ENCODE assay signal across 8 cellular contexts in the genomic region with DNA sequence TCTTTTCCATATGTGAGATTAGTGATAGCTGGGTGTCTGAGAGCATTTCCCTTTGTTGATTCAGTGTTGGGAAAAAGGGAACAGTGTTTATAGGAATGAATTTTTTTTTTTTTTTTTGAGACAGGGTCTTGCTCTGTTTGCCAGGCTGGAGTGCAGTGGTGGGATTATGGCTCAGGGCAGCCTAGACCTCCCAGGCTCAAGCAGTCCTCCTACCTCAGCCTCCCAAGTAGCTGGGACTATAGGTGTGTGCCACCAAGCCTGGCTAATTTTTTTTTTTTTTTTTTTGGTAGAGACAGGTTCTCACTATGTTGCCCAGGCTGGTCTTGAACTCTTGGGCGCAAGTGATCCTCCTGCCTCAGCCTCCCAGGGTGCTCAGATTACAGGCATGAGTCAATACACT.
DNase-seq lines count a peak whose midpoint lies in the region; ATAC-seq and TF ChIP-seq lines count a peak whose summit lies in the region.
"Not testable (repeated sequence)": the region's sequence is repeated elsewhere in the genome, so short reads cannot be mapped to it uniquely, and the experiment has no call there.

No MANE protein-coding gene starts in this region.

- not testable (repeated sequence) for H3K27ac ChIP-seq in BLaER1
- H3K27ac ChIP-seq in HCT116 (ENCODE audit: low read depth, low read length), result peak overlapping the region; percentile 46
- H3K27ac ChIP-seq in RWPE2 (ENCODE audit: poor library complexity, severe bottlenecking), result peak overlapping the region; percentile 51
- H3K27ac ChIP-seq in left lung, result peak overlapping the region; percentile 79 to 82
- peak overlapping the region; percentile 45 to 52 for H3K27ac ChIP-seq in thoracic aorta

- RAD21 ChIA-PET in HCT116 (lab: Charles Lee; ENCODE audit: low non-redundant PET in 1 of 2, low total read pairs in 2 of 2, uncharacterized antibody in 2 of 2, unreplicated experiment in 2 of 2), result not testable (repeated sequence)

- peaks cover 28% of the 10 kb centered on the region for H3K4me1 Mint-ChIP-seq in dendritic cell treated with granulocyte-macrophage colony-stimulating factor and Interleukin-4, amounts not matched to agents 40 ng/mL and 50 ng/mL, for 4 days (ENCODE audit: low read depth)
- peaks cover 39% of the 10 kb centered on the region for H3K4me1 Mint-ChIP-seq in osteocyte (ENCODE audit: unreplicated experiment)

- CTCF ChIA-PET in HCT116 (lab: Charles Lee), result not testable (repeated sequence)

- H3K9me2 ChIP-seq in HCT116 (ENCODE audit: insufficient read depth), result not testable (repeated sequence)

- peak overlapping the region; percentile 55 for H3K27ac Mint-ChIP-seq in dendritic cell treated with granulocyte-macrophage colony-stimulating factor and Interleukin-4, amounts not matched to agents 40 ng/mL and 50 ng/mL, for 4 days
- H3K27ac Mint-ChIP-seq in osteocyte (ENCODE audit: unreplicated experiment), result peak overlapping the region; percentile 85

- H3K36me3 Mint-ChIP-seq in dendritic cell treated with granulocyte-macrophage colony-stimulating factor and Interleukin-4, amounts not matched to agents 40 ng/mL and 50 ng/mL, for 4 days (ENCODE audit: low read depth), result peaks cover 24% of the 10 kb centered on the region
- peaks cover 11% of the 10 kb centered on the region for H3K36me3 Mint-ChIP-seq in osteocyte (ENCODE audit: unreplicated experiment)

- H3K4me3 ChIP-seq in BLaER1; HCT116 (replicated peaks in 1 of 2; ENCODE audit: low read depth in 1 of 2, low read length in 2 of 2); RWPE2 (ENCODE audit: severe bottlenecking); left lung; thoracic aorta: not testable (repeated sequence)
- peak overlapping the region; percentile 54 for H3K4me3 ChIP-seq in adipocyte (ENCODE audit: low read length)

- not testable (repeated sequence) for H3K4me3 Mint-ChIP-seq in dendritic cell treated with granulocyte-macrophage colony-stimulating factor and Interleukin-4, amounts not matched to agents 40 ng/mL and 50 ng/mL, for 4 days
- H3K4me3 Mint-ChIP-seq in osteocyte (ENCODE audit: unreplicated experiment), result peak overlapping the region; percentile 2

- intact Hi-C loops in HCT116 (cut with micrococcal nuclease); dendritic cell treated with granulocyte-macrophage colony-stimulating factor and Interleukin-4, amounts not matched to agents 40 ng/mL and 50 ng/mL, for 4 days (cut with micrococcal nuclease); left lung (cut with DNase I): not testable (repeated sequence)

- ATAC-seq in HCT116 (peak; percentile 40; the same call in 1 of the 2 replicates), left lung (peak; percentile 6)
- ATAC-seq in RWPE2 (ENCODE audit: low read depth); thoracic aorta (ENCODE audit: insufficient number of reproducible peaks, low FRiP score, low read depth): not testable (repeated sequence)

- peak overlapping the region; percentile 59; the same call in 1 of the 2 replicates for H3K4me2 ChIP-seq in BLaER1
- peak overlapping the region; percentile 49 for H3K4me2 ChIP-seq in HCT116 (ENCODE audit: low read length)

- not testable (repeated sequence) for H3K27me3 ChIP-seq in BLaER1; HCT116 (ENCODE audit: insufficient read depth, low read length); RWPE2 (ENCODE audit: insufficient read depth, poor library complexity, severe bottlenecking); adipocyte (replicated peaks; ENCODE audit: control insufficient read depth, insufficient read depth, low read length); left lung; thoracic aorta (replicated peaks; ENCODE audit: insufficient read depth)

- not testable (repeated sequence) for H3K9ac ChIP-seq in BLaER1
- H3K9ac ChIP-seq in HCT116 (ENCODE audit: low read length) (peak overlapping the region; percentile 22; the same call in 1 of the 2 replicates), adipocyte (ENCODE audit: low read length) (peak overlapping the region; percentile 57)

- not testable (repeated sequence) for TF ChIP-seq RAD21 in HCT116 (IDR thresholded peaks at IDR 0.05; ENCODE audit: low read depth)

- POLR2A ChIA-PET in HCT116 (lab: Charles Lee), result not testable (repeated sequence)

- H3K9me3 Mint-ChIP-seq in dendritic cell treated with granulocyte-macrophage colony-stimulating factor and Interleukin-4, amounts not matched to agents 40 ng/mL and 50 ng/mL, for 4 days; osteocyte (ENCODE audit: unreplicated experiment): not testable (repeated sequence)

- not testable (repeated sequence) for DNase-seq in HCT116 (ENCODE audit: low read depth, low spot score); RWPE2 (ENCODE audit: low spot score); adipocyte (ENCODE audit: low read depth); left lung; osteocyte (ENCODE audit: extremely low spot score, unreplicated experiment); thoracic aorta (ENCODE audit: low spot score)

- not testable (repeated sequence) for BruUV-seq in HCT116 (replicated peaks; lab: Mats Ljungman, UMichigan)

- not testable (repeated sequence) for H3K27me3 Mint-ChIP-seq in dendritic cell treated with granulocyte-macrophage colony-stimulating factor and Interleukin-4, amounts not matched to agents 40 ng/mL and 50 ng/mL, for 4 days; osteocyte (ENCODE audit: unreplicated experiment)

- H4K20me1 ChIP-seq in BLaER1; HCT116 (ENCODE audit: insufficient read depth): not testable (repeated sequence)

- H2AFZ ChIP-seq in HCT116 (ENCODE audit: low read depth, low read length, poor library complexity, severe bottlenecking), result not testable (repeated sequence)

- H3K36me3 ChIP-seq in BLaER1; HCT116 (ENCODE audit: control insufficient read depth in 1 of 2, insufficient read depth in 2 of 2, low read length in 2 of 2); RWPE2 (ENCODE audit: low read depth); adipocyte (ENCODE audit: control insufficient read depth, insufficient read depth, low read length, severe bottlenecking); thoracic aorta: not testable (repeated sequence)
- H3K36me3 ChIP-seq in left lung, result peaks cover 0 to 11% of the 10 kb centered on the region in 2 donors

- TF ChIP-seq POLR2A in HCT116 (IDR thresholded peaks at IDR 0.05; ENCODE audit: borderline replicate concordance, extremely low read depth, insufficient read depth, insufficient read length), result not testable (repeated sequence)

- not testable (repeated sequence) for H3K9me3 ChIP-seq in BLaER1; HCT116 (ENCODE audit: control insufficient read depth in 1 of 2, insufficient read depth in 1 of 2, low read depth in 1 of 2, low read length in 2 of 2); RWPE2 (ENCODE audit: severe bottlenecking); adipocyte (ENCODE audit: control insufficient read depth, low read length); left lung; thoracic aorta

- not testable (repeated sequence) for H3K79me2 ChIP-seq in HCT116 (ENCODE audit: insufficient read depth, low read length)

- H3K4me1 ChIP-seq in BLaER1 (peaks cover 32% of the 10 kb centered on the region), HCT116 (ENCODE audit: control insufficient read depth in 1 of 2, insufficient read depth in 2 of 2, low read length in 2 of 2) (peaks cover 42 to 45% of the 10 kb centered on the region in 2 experiments), RWPE2 (ENCODE audit: insufficient read depth, poor library complexity, severe bottlenecking) (peaks cover 31% of the 10 kb centered on the region), adipocyte (ENCODE audit: control insufficient read depth, insufficient read depth, low read length) (peaks cover 24% of the 10 kb centered on the region), left lung (peaks cover 16 to 21% of the 10 kb centered on the region in 2 donors), thoracic aorta (ENCODE audit: control insufficient read depth in 1 of 2, low read depth in 2 of 2) (peaks cover 19 to 35% of the 10 kb centered on the region in 2 donors)

- TF ChIP-seq CTCF in HCT116 (IDR thresholded peaks at IDR 0.05 in 2 of 3, conservative IDR thresholded peaks at IDR 0.05 in 1 of 3; ENCODE audit: borderline replicate concordance in 1 of 3, insufficient read depth in 1 of 3, low read depth in 2 of 3, low read length in 2 of 3); RWPE2 (IDR thresholded peaks at IDR 0.05; ENCODE audit: poor library complexity, severe bottlenecking); left lung (IDR thresholded peaks at IDR 0.05); osteocyte (IDR thresholded peaks at IDR 0.05); thoracic aorta (IDR thresholded peaks at IDR 0.05): not testable (repeated sequence)
